ENCODE assay signal across 14 cellular contexts in the genomic region with DNA sequence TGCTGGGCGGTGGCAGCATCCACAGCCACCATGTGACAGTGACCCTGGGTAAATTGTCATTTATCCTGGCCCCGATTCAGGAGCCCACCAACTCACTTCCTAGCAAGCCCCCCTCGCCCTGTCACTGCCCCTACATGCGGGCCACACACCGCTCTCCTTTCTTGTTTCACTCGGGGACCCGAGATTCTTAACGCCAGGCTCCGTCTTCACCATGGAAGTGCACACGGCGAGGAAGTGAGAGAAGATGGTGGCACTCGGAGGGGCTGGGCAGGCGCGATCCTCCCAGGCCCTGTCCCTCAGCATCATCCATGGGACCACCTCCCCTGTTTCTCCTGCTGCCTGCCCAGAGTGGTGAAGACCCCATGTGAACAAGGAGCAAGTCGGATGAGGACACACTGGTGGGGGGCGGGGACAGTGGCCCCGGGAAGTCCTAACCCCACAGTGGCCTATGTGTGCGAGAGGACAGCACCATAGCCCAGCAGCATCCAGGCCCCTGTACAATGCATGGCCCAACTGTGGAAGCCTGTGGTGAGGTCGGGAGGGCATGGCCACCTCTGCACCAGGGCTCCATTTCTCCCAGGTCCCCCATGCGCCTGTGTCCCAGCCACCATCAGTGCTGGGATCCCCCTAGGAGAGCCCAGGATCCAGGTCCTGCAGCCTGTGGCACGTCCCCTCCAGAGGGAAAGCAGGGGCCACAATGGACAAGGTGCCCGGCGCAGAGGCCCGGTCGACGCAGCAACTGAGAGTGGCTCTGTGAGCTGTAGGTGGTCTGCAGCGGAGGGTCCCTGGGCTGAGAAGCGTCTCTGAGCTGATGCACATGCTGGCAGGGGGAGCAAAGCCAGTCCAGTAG.
"Had no signal": no experiment of that assay in that cellular context is flagged by ENCODE, and none has a peak within 500 bp of the region (broad histone marks: within the 10 kb centered on the region; RNA-seq: fewer than 3 reads in every experiment).

No MANE protein-coding gene starts in this region.

- H3K4me3 ChIP-seq: breast epithelium, esophagus muscularis mucosa, prostate gland, testis, vagina had no signal

- H3K36me3 Mint-ChIP-seq: mesothelial cell of epicardium had no signal

- H3K4me3 Mint-ChIP-seq: activated B cell treated with CpG ODN at 0.5 μM for 24 hours; activated CD4-positive, alpha-beta T cell treated with anti-CD3 and anti-CD28 coated beads, Interleukin-2, amount 10 ng/mL, durations not matched to agents 24 days and 14 days; activated naive CD8-positive, alpha-beta T cell; activated T-helper 17 cell treated with anti-CD3 and anti-CD28 coated beads, Interleukin-2, amount 50 U/mL, for 72 hours; mesothelial cell of epicardium; stimulated activated naive CD8-positive, alpha-beta T cell treated with anti-CD3 and anti-CD28 coated beads, Interleukin-15, amount 100 ng/mL, for 72 hours had no signal

- DNase-seq: activated B cell treated with CpG ODN at 0.5 μM for 24 hours; activated CD4-positive, alpha-beta T cell treated with anti-CD3 and anti-CD28 coated beads, Interleukin-2, amount 10 ng/mL, durations not matched to agents 24 days and 14 days; aorta; stimulated activated CD4-positive, alpha-beta T cell treated with anti-CD3 and anti-CD28 coated beads, Interleukin-4, amount 100 ng/mL, for 24 hours; stimulated activated naive CD8-positive, alpha-beta T cell treated with anti-CD3 and anti-CD28 coated beads, Interleukin-15, amount 100 ng/mL, for 72 hours; T-helper 2 cell; testis had no signal

- H3K36me3 ChIP-seq: breast epithelium, esophagus muscularis mucosa, prostate gland, vagina had no signal

- H3K9me3 Mint-ChIP-seq: activated B cell treated with CpG ODN at 0.5 μM for 24 hours; activated CD4-positive, alpha-beta T cell treated with anti-CD3 and anti-CD28 coated beads, Interleukin-2, amount 10 ng/mL, durations not matched to agents 24 days and 14 days; mesothelial cell of epicardium had no signal

- H3K4me1 ChIP-seq: breast epithelium, esophagus muscularis mucosa, prostate gland, testis, vagina had no signal

- H3K4me1 Mint-ChIP-seq: activated B cell treated with CpG ODN at 0.5 μM for 24 hours; activated CD4-positive, alpha-beta T cell treated with anti-CD3 and anti-CD28 coated beads, Interleukin-2, amount 10 ng/mL, durations not matched to agents 24 days and 14 days; mesothelial cell of epicardium had no signal

- H3K9me3 ChIP-seq: breast epithelium, esophagus muscularis mucosa, prostate gland, testis, vagina had no signal

- H3K27me3 ChIP-seq: testis, vagina had no signal

- H3K27me3 Mint-ChIP-seq: activated B cell treated with CpG ODN at 0.5 μM for 24 hours; activated CD4-positive, alpha-beta T cell treated with anti-CD3 and anti-CD28 coated beads, Interleukin-2, amount 10 ng/mL, durations not matched to agents 24 days and 14 days; activated naive CD8-positive, alpha-beta T cell; activated T-helper 17 cell treated with anti-CD3 and anti-CD28 coated beads, Interleukin-2, amount 50 U/mL, for 72 hours; stimulated activated naive CD8-positive, alpha-beta T cell treated with anti-CD3 and anti-CD28 coated beads, Interleukin-15, amount 100 ng/mL, for 72 hours had no signal

- H3K27ac ChIP-seq: breast epithelium, esophagus muscularis mucosa, prostate gland, testis, vagina had no signal

- ATAC-seq: activated T-helper 17 cell treated with anti-CD3 and anti-CD28 coated beads, Interleukin-2, amount 50 U/mL, for 72 hours; stimulated activated naive CD8-positive, alpha-beta T cell treated with anti-CD3 and anti-CD28 coated beads, Interleukin-15, amount 100 ng/mL, for 72 hours had no signal
